Comparison of ENCODE assay signal across 9 cellular contexts in genomic region chr7:31488562-31489203, GRCh38. TPM values are rescaled to one million over a fixed set of nuclear protein-coding genes. Genes with fewer than 3 reads are reported as not detected.
A peak's percentile ranks its signal among the peaks of the same experiment; 100 is the strongest.
DNase-seq lines count a peak whose midpoint lies in the region; ATAC-seq and TF ChIP-seq lines count a peak whose summit lies in the region.
"Had no signal": no experiment of that assay in that cellular context is flagged by ENCODE, and none has a peak within 500 bp of the region (broad histone marks: within the 10 kb centered on the region; RNA-seq: fewer than 3 reads in every experiment).

No MANE protein-coding gene starts in this region.

- no peak overlapping the region for H2AFZ ChIP-seq in OCI-LY7 (ENCODE audit: low read length)

- H3K4me1 ChIP-seq in OCI-LY7 (ENCODE audit: insufficient read depth, low read length, poor library complexity, severe bottlenecking) (no peaks in the 10 kb centered on the region), mesendoderm (ENCODE audit: control insufficient read depth, low read depth, low read length) (peaks cover 2% of the 10 kb centered on the region)

- BruUV-seq in OCI-LY7 (replicated peaks; lab: Mats Ljungman, UMichigan), result no TSS peak

- no peak overlapping the region for H2BK15ac ChIP-seq in mesendoderm (replicated peaks; ENCODE audit: low read depth)

- H4K20me1 ChIP-seq in OCI-LY7 (ENCODE audit: insufficient read depth, low read length), result no peaks in the 10 kb centered on the region

- no peaks in the 10 kb centered on the region for H3K27me3 ChIP-seq in mesendoderm (ENCODE audit: insufficient read depth, low read length, poor library complexity)

- no peak overlapping the region for H2BK5ac ChIP-seq in mesendoderm (ENCODE audit: low read length)

- no peak overlapping the region for H3K18ac ChIP-seq in mesendoderm (ENCODE audit: low read length)

- H3K4me2 ChIP-seq in OCI-LY7 (ENCODE audit: low read length) (no peak overlapping the region), mesendoderm (ENCODE audit: low read length) (no peak overlapping the region)

- CTCF ChIA-PET in OCI-LY7 (lab: Charles Lee; ENCODE audit: unreplicated experiment), result no interaction called here

- no peaks in the 10 kb centered on the region for H3K79me1 ChIP-seq in mesendoderm (ENCODE audit: low read length)

- no peaks in the 10 kb centered on the region for H3K9me3 ChIP-seq in OCI-LY7 (ENCODE audit: low read length)

- no peak overlapping the region for H4K5ac ChIP-seq in mesendoderm (ENCODE audit: low read length)

- H3K4ac ChIP-seq in mesendoderm (ENCODE audit: low read depth, low read length), result no peak overlapping the region

- H3K36me3 ChIP-seq in OCI-LY7 (ENCODE audit: insufficient read depth, low read length) (no peaks in the 10 kb centered on the region), mesendoderm (ENCODE audit: control insufficient read depth, insufficient read depth, low read length) (no peaks in the 10 kb centered on the region)

- H2AK5ac ChIP-seq in mesendoderm (ENCODE audit: low read length), result no peak overlapping the region

- no peak overlapping the region for H3K27ac ChIP-seq in OCI-LY7 (ENCODE audit: low read depth, low read length, poor library complexity, severe bottlenecking)
- no peak overlapping the region for H3K27ac ChIP-seq in mesendoderm (ENCODE audit: low read depth, low read length)

- H3K23ac ChIP-seq in mesendoderm (ENCODE audit: low read length), result no peak overlapping the region

- TF ChIP-seq CTCF in GM20000 (IDR thresholded peaks at IDR 0.05; ENCODE audit: extremely low read depth, missing control alignments) (peak; percentile 63), OCI-LY7 (conservative IDR thresholded peaks at IDR 0.05; ENCODE audit: low read length) (peak; percentile 93)

- intact Hi-C loops in OCI-LY7 (cut with micrococcal nuclease; ENCODE audit: unreplicated experiment), result loop anchor here (1.0 to 5.0 kb wide), 2 partner anchors 45 to 356 kb away; no protein-coding TSS in a partner anchor

- peak; percentile 65 for DNase-seq in activated CD4-positive, alpha-beta T cell treated with anti-CD3 and anti-CD28 coated beads for 48 hours
- no peak for DNase-seq in activated CD4-positive, alpha-beta T cell treated with anti-CD3 and anti-CD28 coated beads, Interleukin-2, amount 50 U/mL, for 4 hours
- peak; percentile 68 for DNase-seq in GM20000 (ENCODE audit: low spot score)
- peak; percentile 58 for DNase-seq in OCI-LY7 (ENCODE audit: low spot score)
- DNase-seq in cerebellum (ENCODE audit: low spot score), result peak; percentile 2
- peak; percentile 80 for DNase-seq in mesendoderm
- DNase-seq in DMS79 treated with DMSO at 0.1 percent for 48 hours (lab: John Stamatoyannopoulos, UW), result no peak

- H3K9ac ChIP-seq in mesendoderm (ENCODE audit: low read length), result no peak overlapping the region

- no peaks in the 10 kb centered on the region for H3K9me2 ChIP-seq in OCI-LY7 (ENCODE audit: insufficient read depth, low read length)

- H3K79me2 ChIP-seq in OCI-LY7 (ENCODE audit: insufficient read depth, low read depth, low read length), result no peaks in the 10 kb centered on the region
- H3K79me2 ChIP-seq in mesendoderm (ENCODE audit: control insufficient read depth, insufficient read depth, low read length), result no peaks in the 10 kb centered on the region

- H3K4me3 ChIP-seq in OCI-LY7 (ENCODE audit: low read depth, low read length, poor library complexity, severe bottlenecking) (no peak overlapping the region), mesendoderm (ENCODE audit: low read length) (no peak overlapping the region)

- ATAC-seq in HG03457 (IDR thresholded peaks at IDR 0.05; ENCODE audit: unreplicated experiment), result peak; percentile 95

- H2BK120ac ChIP-seq in mesendoderm (ENCODE audit: low read depth, low read length), result no peak overlapping the region

- H4K8ac ChIP-seq in mesendoderm (ENCODE audit: low read depth, low read length), result no peak overlapping the region

- WGBS in mesendoderm (ENCODE audit: extremely low coverage, insufficient coverage, low lambda C conversion rate), result no CpG with 5 or more reads among the region's 15 CpGs

- no peak overlapping the region for H3K56ac ChIP-seq in mesendoderm (ENCODE audit: low read length)

- POLR2A ChIA-PET in OCI-LY7 (lab: Charles Lee), result no interaction called here

RNA-seq across cellular contexts. Expression of gene ITPRID1, which starts 25.2 kb away (rescaled TPM):
- total RNA-seq in OCI-LY7 (2014; rRNA removed; shearing (Covaris generic)), result not detected in 2 replicates
- total RNA-seq in OCI-LY7 (2022), result not detected in 2 replicates
- total RNA-seq in cerebellum, result 0.27 TPM
- 0.38 TPM for polyA plus RNA-seq in mesendoderm (2013, experiment 1 of 2)
- 0.52 TPM for polyA plus RNA-seq in mesendoderm (2013, experiment 2 of 2)
- polyA plus RNA-seq: esophagus had no signal

Comparison
In these comparisons a context has a peak if more than half of its experiments do, and no peak if none do; other contexts are left out.
1. DNase-seq: peak in activated CD4-positive, alpha-beta T cell treated with anti-CD3 and anti-CD28 coated beads for 48 hours (single experiment), GM20000 (single experiment), OCI-LY7 (single experiment), cerebellum (single experiment) and mesendoderm (single experiment); none in activated CD4-positive, alpha-beta T cell treated with anti-CD3 and anti-CD28 coated beads, Interleukin-2, amount 50 U/mL, for 4 hours (0 of 2) and DMS79 treated with DMSO at 0.1 percent for 48 hours (single experiment).